Comparison of ENCODE assay signal across 27 cellular contexts in genomic region chr7:68030530-68030929, GRCh38.
"Had no signal": no experiment of that assay in that cellular context is flagged by ENCODE, and none has a peak within 500 bp of the region (broad histone marks: within the 10 kb centered on the region; RNA-seq: fewer than 3 reads in every experiment).

No MANE protein-coding gene starts in this region.

- H3K9me3 ChIP-seq: suprapubic skin, testis, thyroid gland, tibial artery, upper lobe of right lung, uterus, vagina had no signal

- H3K27ac ChIP-seq: stomach, suprapubic skin, testis, thoracic aorta, tibial artery, tibial nerve, transverse colon, upper lobe of left lung, upper lobe of right lung, uterus, vagina had no signal

- H3K4me1 ChIP-seq: stomach, suprapubic skin, testis, tibial artery, tibial nerve, transverse colon, upper lobe of left lung, upper lobe of right lung, uterus, vagina had no signal

- H3K27me3 ChIP-seq: stomach, suprapubic skin, testis, thyroid gland, tibial artery, tibial nerve, transverse colon, upper lobe of left lung, upper lobe of right lung, uterus, vagina had no signal

- FAIRE-seq: urothelium cell line had no signal

- ATAC-seq: stimulated activated effector memory CD8-positive, alpha-beta T cell treated with anti-CD3 and anti-CD28 coated beads, Interleukin-12 subunit alpha, Interleukin-12 subunit beta, amount 100 ng/mL, for 72 hours; stimulated activated memory B cell treated with anti-CD40 and anti-IgM and Interleukin-4, amounts not matched to agents 10 μg/mL and 1 μg/mL and 100 μg/mL, for 72 hours; stimulated activated naive B cell treated with anti-CD40 and anti-IgM and Interleukin-4, amounts not matched to agents 10 μg/mL and 1 μg/mL and 100 μg/mL, for 72 hours; stimulated activated naive CD8-positive, alpha-beta T cell treated with anti-CD3 and anti-CD28 coated beads, Interleukin-15, amount 100 ng/mL, for 72 hours; stimulated activated naive CD8-positive, alpha-beta T cell treated with anti-CD3 and anti-CD28 coated beads, Interleukin-15, Interleukin-2, amounts not matched to agents 100 U/mL and 50 U/mL, for 24 hours; upper lobe of right lung had no signal

- H3K4me3 ChIP-seq: stomach, suprapubic skin, testis, thoracic aorta, thyroid gland, tibial artery, tibial nerve, transverse colon, upper lobe of left lung, upper lobe of right lung, uterus, vagina had no signal

- DNase-seq: stimulated activated CD4-positive, alpha-beta T cell treated with anti-CD3 and anti-CD28 coated beads, Interleukin-2, amount 100 ng/mL, for 48 hours; stimulated activated CD4-positive, alpha-beta T cell treated with anti-CD3 and anti-CD28 coated beads, Interleukin-4, amount 100 ng/mL, for 1 hour; stimulated activated CD4-positive, alpha-beta T cell treated with anti-CD3 and anti-CD28 coated beads, Interleukin-4, amount 100 ng/mL, for 24 hours; stimulated activated CD4-positive, alpha-beta T cell treated with anti-CD3 and anti-CD28 coated beads, Interleukin-4, amount 100 ng/mL, for 4 hours; stimulated activated CD8-positive, alpha-beta memory T cell treated with anti-CD3 and anti-CD28 coated beads, Interleukin-4, amount 100 ng/mL, for 48 hours; stimulated activated naive B cell treated with anti-CD40 and anti-IgM and Interleukin-4, amounts not matched to agents 10 μg/mL and 1 μg/mL and 100 μg/mL, for 72 hours; stimulated activated naive CD4-positive, alpha-beta T cell; stimulated activated naive CD4-positive, alpha-beta T cell treated with Interleukin-2 at 50 U/mL for 16 hours; stimulated activated naive CD8-positive, alpha-beta T cell treated with anti-CD3 and anti-CD28 coated beads, Interleukin-15, amount 100 ng/mL, for 72 hours; stimulated activated naive CD8-positive, alpha-beta T cell treated with anti-CD3 and anti-CD28 coated beads, Interleukin-15, Interleukin-2, amounts not matched to agents 100 U/mL and 50 U/mL, for 24 hours; stomach; substantia nigra; testis; tibial artery; transverse colon; trophoblast cell; upper lobe of left lung; upper lobe of right lung; uterus had no signal

- H3K36me3 ChIP-seq: stomach, suprapubic skin, thoracic aorta, thyroid gland, tibial artery, tibial nerve, transverse colon, upper lobe of left lung, upper lobe of right lung, uterus, vagina had no signal
